In the genomic region with DNA sequence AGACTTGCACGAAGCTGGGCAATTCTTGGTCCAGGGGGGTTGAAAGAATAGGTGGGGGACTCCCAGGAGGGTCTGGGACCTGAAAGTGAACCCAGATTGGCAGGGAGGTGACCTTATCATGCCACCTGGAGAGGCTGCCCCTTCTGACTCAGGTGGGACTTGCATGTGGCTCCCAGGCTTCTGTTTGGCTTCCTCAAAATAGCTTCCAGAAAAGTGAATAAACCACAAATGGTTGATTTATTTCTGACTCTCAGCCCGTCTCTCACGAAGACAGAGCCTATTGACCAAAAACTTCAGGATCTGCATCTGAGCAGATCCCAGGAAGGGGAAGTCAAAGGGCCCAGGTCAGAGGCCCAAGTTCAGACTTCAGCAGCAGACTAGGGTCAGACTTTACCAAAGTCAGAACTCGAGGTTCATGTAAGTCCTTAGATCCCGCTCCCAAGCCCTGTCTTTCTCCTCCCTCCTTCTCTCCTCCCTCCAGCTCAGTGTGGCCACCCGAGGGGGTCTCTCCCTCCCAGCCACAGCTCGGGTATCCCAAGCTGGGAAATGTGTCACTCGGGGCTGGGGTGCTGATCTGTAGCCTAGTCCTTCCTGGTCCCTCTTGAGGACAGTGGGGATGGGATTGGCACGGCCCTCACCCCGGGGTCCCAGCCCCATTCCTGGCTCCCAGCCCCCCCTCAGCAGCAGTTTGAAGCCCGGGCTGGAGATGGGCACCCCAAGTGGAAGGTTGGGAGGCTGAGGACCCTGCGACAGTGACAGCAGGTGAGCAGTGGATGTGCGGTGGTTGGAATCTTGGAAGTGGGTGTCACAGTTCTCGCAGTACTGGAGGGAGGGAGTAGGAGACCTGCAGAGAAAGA, we compare ENCODE assay signal across 12 cellular contexts. TPM values are rescaled to one million over a fixed set of nuclear protein-coding genes. Genes with fewer than 3 reads are reported as not detected.
DNase-seq lines count a peak whose midpoint lies in the region; ATAC-seq and TF ChIP-seq lines count a peak whose summit lies in the region.
"Had no signal": no experiment of that assay in that cellular context is flagged by ENCODE, and none has a peak within 500 bp of the region (broad histone marks: within the 10 kb centered on the region; RNA-seq: fewer than 3 reads in every experiment).

No MANE protein-coding gene starts in this region.

- peaks cover 16% of the 10 kb centered on the region for H3K36me3 ChIP-seq in CD4-positive, alpha-beta memory T cell (ENCODE audit: insufficient read depth, low read length)
- H3K36me3 ChIP-seq in transverse colon: peaks cover 0 to 8% (median 1%) of the 10 kb centered on the region in 4 donors

- peaks cover 69% of the 10 kb centered on the region for H3K4me1 ChIP-seq in CD4-positive, alpha-beta memory T cell (ENCODE audit: insufficient read depth, low read length)
- H3K4me1 ChIP-seq in transverse colon: peaks cover 36 to 72% (median 52%) of the 10 kb centered on the region in 4 donors

- 86 to 88% methylated on average over 8 to 14 of the region's 14 CpGs for WGBS in transverse colon (ENCODE audit: low coverage in 1 of 2), 2 donors

- intact Hi-C loops in CD4-positive, alpha-beta memory T cell (cut with micrococcal nuclease): loop anchor here (10.0 kb wide), 1 partner anchor 1543 kb away; a partner anchor contains a TSS
- intact Hi-C loops in transverse colon (cut with DNase I; ENCODE audit: low total_unique reads): no loop called here

- no peaks in the 10 kb centered on the region for H3K27me3 ChIP-seq in CD4-positive, alpha-beta memory T cell (ENCODE audit: insufficient read depth, low read length)
- H3K27me3 ChIP-seq in transverse colon: no peaks in the 10 kb centered on the region

- H3K27ac Mint-ChIP-seq in CD4-positive, alpha-beta memory T cell: peak overlapping the region in 6 of 7 donors; percentile 52 to 93 (median 82)
- H3K27ac Mint-ChIP-seq in activated T-helper 17 cell treated with anti-CD3 and anti-CD28 coated beads, Interleukin-2, amount 50 U/mL, for 72 hours: peak overlapping the region; percentile 9
- peak overlapping the region; percentile 53 to 93 (median 82) for H3K27ac Mint-ChIP-seq in naive thymus-derived CD8-positive, alpha-beta T cell

- no peak overlapping the region for H3K27ac ChIP-seq in CD4-positive, alpha-beta memory T cell (ENCODE audit: low read depth, low read length)
- H3K27ac ChIP-seq in transverse colon: peak overlapping the region in 1 of 4 donors; percentile 6

- CTCF ChIA-PET in CD4-positive, alpha-beta memory T cell (lab: Charles Lee; ENCODE audit: partially characterized antibody): interaction anchor here (4.6 kb wide), 1 partner anchor 9 kb away, joined by 28 read pairs; a partner anchor contains a TSS

- H3K4me1 Mint-ChIP-seq in CD4-positive, alpha-beta memory T cell: peaks cover 49 to 92% (median 68%) of the 10 kb centered on the region in 4 donors
- H3K4me1 Mint-ChIP-seq in activated T-helper 17 cell treated with anti-CD3 and anti-CD28 coated beads, Interleukin-2, amount 50 U/mL, for 72 hours: peaks cover 30% of the 10 kb centered on the region
- peaks cover 40 to 91% (median 83%) of the 10 kb centered on the region in 4 donors for H3K4me1 Mint-ChIP-seq in naive thymus-derived CD8-positive, alpha-beta T cell

- DNase-seq in CD4-positive, alpha-beta memory T cell: no peak
- DNase-seq in GM19238 (ENCODE audit: insufficient read length, low spot score) (peak; percentile 47), D341Med (ENCODE audit: low spot score) (no peak), NCI-H1105 treated with DMSO at 0.1 percent for 48 hours (lab: John Stamatoyannopoulos, UW) (no peak), transverse colon (no peak)
- no peak for DNase-seq in naive thymus-derived CD8-positive, alpha-beta T cell
- DNase-seq: activated effector memory CD4-positive, alpha-beta T cell treated with anti-CD3 and anti-CD28 coated beads, Interleukin-2, amount 50 U/mL, for 16 hours; hypothalamus; NCI-H69; T1000 had no signal

- H3K9me3 Mint-ChIP-seq in CD4-positive, alpha-beta memory T cell: peaks cover 0 to 2% (median 0%) of the 10 kb centered on the region in 8 donors
- H3K9me3 Mint-ChIP-seq in activated T-helper 17 cell treated with anti-CD3 and anti-CD28 coated beads, Interleukin-2, amount 50 U/mL, for 72 hours: no peaks in the 10 kb centered on the region
- no peaks in the 10 kb centered on the region for H3K9me3 Mint-ChIP-seq in naive thymus-derived CD8-positive, alpha-beta T cell

- in situ Hi-C loops in transverse colon (cut with MboI; ENCODE audit: low pct_ligation_motif_present in 1 of 4, low pct_unique_long_range_greater_than_20kb in 1 of 4, low sequenced_read_pairs in 3 of 4): no loop called here

- peak overlapping the region; percentile 31 to 93 (median 60) for H3K4me3 Mint-ChIP-seq in CD4-positive, alpha-beta memory T cell
- peak overlapping the region; percentile 96 for H3K4me3 Mint-ChIP-seq in activated T-helper 17 cell treated with anti-CD3 and anti-CD28 coated beads, Interleukin-2, amount 50 U/mL, for 72 hours
- peak overlapping the region; percentile 36 to 95 (median 82) for H3K4me3 Mint-ChIP-seq in naive thymus-derived CD8-positive, alpha-beta T cell

- no peak for TF ChIP-seq EP300 in transverse colon (IDR thresholded peaks at IDR 0.05; ENCODE audit: low read depth)

- TF ChIP-seq CTCF in transverse colon (IDR thresholded peaks at IDR 0.05): no peak

- POLR2A ChIA-PET in CD4-positive, alpha-beta memory T cell (lab: Charles Lee; ENCODE audit: partially characterized antibody): interaction anchor here (0.8 to 8.6 kb wide), 8 partner anchors 9 to 201 kb away, joined by 3 to 269 read pairs (median 6); a partner anchor contains a TSS
- POLR2A ChIA-PET in naive thymus-derived CD8-positive, alpha-beta T cell (lab: Charles Lee): interaction anchor here (0.6 to 7.9 kb wide), 10 partner anchors 9 to 203 kb away, joined by 3 to 223 read pairs (median 4); a partner anchor contains a TSS

- no peaks in the 10 kb centered on the region for H3K9me3 ChIP-seq in CD4-positive, alpha-beta memory T cell (ENCODE audit: control insufficient read depth in 1 of 2, low read length in 2 of 2)
- H3K9me3 ChIP-seq in transverse colon: no peaks in the 10 kb centered on the region

- TF ChIP-seq POLR2A in transverse colon (IDR thresholded peaks at IDR 0.05): no peak

- no peak overlapping the region for H3K4me3 ChIP-seq in CD4-positive, alpha-beta memory T cell (ENCODE audit: low read length in 2 of 2)
- H3K4me3 ChIP-seq in transverse colon: no peak overlapping the region

- no peaks in the 10 kb centered on the region for H3K27me3 Mint-ChIP-seq in CD4-positive, alpha-beta memory T cell
- H3K27me3 Mint-ChIP-seq in activated T-helper 17 cell treated with anti-CD3 and anti-CD28 coated beads, Interleukin-2, amount 50 U/mL, for 72 hours: no peaks in the 10 kb centered on the region
- H3K27me3 Mint-ChIP-seq in naive thymus-derived CD8-positive, alpha-beta T cell: no peaks in the 10 kb centered on the region

- H3K36me3 Mint-ChIP-seq in CD4-positive, alpha-beta memory T cell: peaks cover 20 to 59% of the 10 kb centered on the region in 2 donors
- H3K36me3 Mint-ChIP-seq in activated T-helper 17 cell treated with anti-CD3 and anti-CD28 coated beads, Interleukin-2, amount 50 U/mL, for 72 hours (ENCODE audit: low read depth): peaks cover 94% of the 10 kb centered on the region
- H3K36me3 Mint-ChIP-seq in naive thymus-derived CD8-positive, alpha-beta T cell: peaks cover 0 to 43% (median 3%) of the 10 kb centered on the region in 3 donors

- ATAC-seq in activated T-helper 17 cell treated with anti-CD3 and anti-CD28 coated beads, Interleukin-2, amount 50 U/mL, for 72 hours (replicated peaks): no peak
- no peak for ATAC-seq in naive thymus-derived CD8-positive, alpha-beta T cell
- no peak for ATAC-seq in HG03097 (IDR thresholded peaks at IDR 0.05; ENCODE audit: low FRiP score, unreplicated experiment)

RNA-seq across cellular contexts. Expression of a gene that starts 1.5 kb away (rescaled TPM):
- total RNA-seq in CD4-positive, alpha-beta memory T cell: 10 to 100 TPM; 37.5 to 39.9 TPM
- polyA plus RNA-seq in CD4-positive, alpha-beta memory T cell: 10 to 100 TPM; 15.8 to 29.7 TPM
- total RNA-seq in activated T-helper 17 cell treated with anti-CD3 and anti-CD28 coated beads, Interleukin-2, amount 50 U/mL, for 72 hours: 10 to 100 TPM; 16.2 to 21.0 TPM
- 10 to 100 TPM; 24.9 to 26.3 TPM for total RNA-seq in naive thymus-derived CD8-positive, alpha-beta T cell
- 10 to 100 TPM; 17.0 to 36.7 (median 21.3) TPM for polyA plus RNA-seq in naive thymus-derived CD8-positive, alpha-beta T cell
- total RNA-seq in transverse colon: 10 to 100 TPM; 18.7 to 45.7 (median 25.2) TPM

RNA-seq across cellular contexts. Expression of a gene that starts 2.7 kb away (rescaled TPM):
- 10 to 100 TPM; 25.1 to 25.5 TPM for total RNA-seq in CD4-positive, alpha-beta memory T cell
- polyA plus RNA-seq in CD4-positive, alpha-beta memory T cell: 10 to 100 TPM; 16.7 to 19.5 TPM
- total RNA-seq in activated T-helper 17 cell treated with anti-CD3 and anti-CD28 coated beads, Interleukin-2, amount 50 U/mL, for 72 hours: 10 to 100 TPM; 30.1 to 39.0 TPM
- total RNA-seq in naive thymus-derived CD8-positive, alpha-beta T cell: 10 to 100 TPM; 26.6 to 27.9 TPM
- polyA plus RNA-seq in naive thymus-derived CD8-positive, alpha-beta T cell: 10 to 100 TPM; 20.8 to 22.9 (median 21.2) TPM
- 10 to 100 TPM in 3 of 4 donors, 1 to 10 TPM in 1; 2.4 to 32.9 (median 23.2) TPM for total RNA-seq in transverse colon

RNA-seq across cellular contexts. Expression of a gene that starts 3.8 kb away (rescaled TPM):
- 100 to 1,000 TPM; 141 to 148 TPM for total RNA-seq in CD4-positive, alpha-beta memory T cell
- polyA plus RNA-seq in CD4-positive, alpha-beta memory T cell: 100 to 1,000 TPM; 183 to 232 TPM
- 100 to 1,000 TPM; 204 to 245 TPM for total RNA-seq in activated T-helper 17 cell treated with anti-CD3 and anti-CD28 coated beads, Interleukin-2, amount 50 U/mL, for 72 hours
- total RNA-seq in naive thymus-derived CD8-positive, alpha-beta T cell: 100 to 1,000 TPM; 131 to 133 TPM
- 100 to 1,000 TPM; 214 to 230 (median 217) TPM for polyA plus RNA-seq in naive thymus-derived CD8-positive, alpha-beta T cell
- total RNA-seq in transverse colon: 100 to 1,000 TPM; 182 to 231 (median 210) TPM

RNA-seq across cellular contexts. Expression of a gene that starts 6.4 kb away (rescaled TPM):
- 1 to 10 TPM; 1.3 to 1.5 TPM for total RNA-seq in CD4-positive, alpha-beta memory T cell
- polyA plus RNA-seq in CD4-positive, alpha-beta memory T cell: 1 to 10 TPM; 4.9 to 5.2 TPM
- 1 to 10 TPM in 1 of 2 donors, under 1 TPM in 1; 0.76 to 1.3 TPM for total RNA-seq in activated T-helper 17 cell treated with anti-CD3 and anti-CD28 coated beads, Interleukin-2, amount 50 U/mL, for 72 hours
- 1 to 10 TPM; 2.2 to 3.1 TPM for total RNA-seq in naive thymus-derived CD8-positive, alpha-beta T cell
- polyA plus RNA-seq in naive thymus-derived CD8-positive, alpha-beta T cell: 1 to 10 TPM; 5.0 to 8.0 (median 5.5) TPM
- total RNA-seq in transverse colon: 1 to 10 TPM in 2 of 4 donors, not detected in 2; 2.2 to 5.5 TPM

RNA-seq across cellular contexts. Expression of a gene that starts 7.7 kb away (rescaled TPM):
- total RNA-seq in CD4-positive, alpha-beta memory T cell: 10 to 100 TPM; 39.3 to 39.8 TPM
- under 1 TPM in 1 of 2 donors, not detected in 1; 0.98 TPM for polyA plus RNA-seq in CD4-positive, alpha-beta memory T cell
- 10 to 100 TPM; 25.3 to 28.1 TPM for total RNA-seq in activated T-helper 17 cell treated with anti-CD3 and anti-CD28 coated beads, Interleukin-2, amount 50 U/mL, for 72 hours
- 10 to 100 TPM; 44.1 to 48.8 TPM for total RNA-seq in naive thymus-derived CD8-positive, alpha-beta T cell
- polyA plus RNA-seq in naive thymus-derived CD8-positive, alpha-beta T cell: under 1 TPM in 1 of 3 donors, not detected in 2; 0.25 TPM
- 10 to 100 TPM in 2 of 4 donors, 1 to 10 TPM in 2; 2.4 to 21.3 (median 10.3) TPM for total RNA-seq in transverse colon

Comparison
In these comparisons a context has a peak if more than half of its experiments do, and no peak if none do; other contexts are left out.
1. H3K27ac Mint-ChIP-seq: peak in every context shown above with its lines; median percentile 82 in CD4-positive, alpha-beta memory T cell; 82 in naive thymus-derived CD8-positive, alpha-beta T cell; 9 in activated T-helper 17 cell treated with anti-CD3 and anti-CD28 coated beads, Interleukin-2, amount 50 U/mL, for 72 hours.